Comparison of ENCODE assay signal across 34 cellular contexts in genomic region chr10:29424017-29424416, GRCh38.
"Had no signal": no experiment of that assay in that cellular context is flagged by ENCODE, and none has a peak within 500 bp of the region (broad histone marks: within the 10 kb centered on the region; RNA-seq: fewer than 3 reads in every experiment).

No MANE protein-coding gene starts in this region.

- H3K4me1 ChIP-seq: breast epithelium had no signal

- H3K4me3 ChIP-seq: adrenal gland, body of pancreas, breast epithelium had no signal

- H3K9me3 ChIP-seq: adrenal gland, body of pancreas, breast epithelium had no signal

- H3K27me3 ChIP-seq: adrenal gland, body of pancreas, brain microvascular endothelial cell, breast epithelium had no signal

- H3K27ac ChIP-seq: adrenal gland, body of pancreas, brain microvascular endothelial cell, breast epithelium, VCaP had no signal

- FAIRE-seq: astrocyte, TTC549 had no signal

- DNase-seq: activated B cell treated with CpG ODN at 0.5 μM for 24 hours; activated CD4-positive, alpha-beta memory T cell treated with anti-CD3 and anti-CD28 coated beads for 36 hours; activated CD4-positive, alpha-beta T cell treated with anti-CD3 and anti-CD28 coated beads for 4 hours; activated CD4-positive, alpha-beta T cell treated with anti-CD3 and anti-CD28 coated beads, Interleukin-2, amount 10 ng/mL, durations not matched to agents 24 days and 14 days; activated CD4-positive, alpha-beta T cell treated with anti-CD3 and anti-CD28 coated beads, Interleukin-2, amount 50 U/mL, for 1 hour; activated CD4-positive, alpha-beta T cell treated with anti-CD3 and anti-CD28 coated beads, Interleukin-2, amount 50 U/mL, for 4 hours; activated CD4-positive, CD25-positive, alpha-beta regulatory T cell treated with anti-CD3 and anti-CD28 coated beads, Interleukin-2, amount 50 U/mL, for 72 hours; activated CD8-positive, alpha-beta memory T cell treated with anti-CD3 and anti-CD28 coated beads, Interleukin-2, amount 50 U/mL, for 4 hours; activated CD8-positive, alpha-beta T cell treated with anti-CD3 and anti-CD28 coated beads for 36 hours; activated effector memory CD4-positive, alpha-beta T cell treated with anti-CD3 and anti-CD28 coated beads, Interleukin-2, amount 50 U/mL, for 16 hours; activated gamma-delta T cell treated with Interleukin-2 at 50 U/mL for 16 hours; activated naive CD4-positive, alpha-beta T cell; activated naive CD4-positive, alpha-beta T cell treated with anti-CD3 and anti-CD28 coated beads for 36 hours; activated naive CD4-positive, alpha-beta T cell treated with anti-CD3 and anti-CD28 coated beads, Interleukin-2, amount 50 U/mL, for 16 hours; activated naive CD8-positive, alpha-beta T cell treated with anti-CD3 and anti-CD28 coated beads for 36 hours; activated T-cell treated with anti-CD3 and anti-CD28 coated beads for 4 hours; activated T-cell treated with anti-CD3 and anti-CD28 coated beads, Interleukin-2, amount 50 U/mL, for 1 hour; activated T-cell treated with anti-CD3 and anti-CD28 coated beads, Interleukin-2, amount 50 U/mL, for 4 hours; activated T-cell treated with anti-CD3 and anti-CD28 coated beads, Interleukin-2, amount 50 U/mL, for 72 hours; adrenal gland; amniotic stem cell; aorta; body of pancreas; brain microvascular endothelial cell; central memory CD4-positive, alpha-beta T cell; T-helper 1 cell; T-helper 2 cell; T-helper 9 cell had no signal

- H3K36me3 ChIP-seq: breast epithelium had no signal

- ATAC-seq: activated CD8-positive, alpha-beta T cell treated with anti-CD3 and anti-CD28 coated beads for 36 hours; activated naive CD4-positive, alpha-beta T cell treated with anti-CD3 and anti-CD28 coated beads, Interleukin-2, amount 50 U/mL, for 72 hours; activated T-cell treated with anti-CD3 and anti-CD28 coated beads, Interleukin-2, amount 50 U/mL, for 4 hours; activated T-cell treated with anti-CD3 and anti-CD28 coated beads, Interleukin-2, amount 50 U/mL, for 72 hours; activated T-helper 17 cell treated with anti-CD3 and anti-CD28 coated beads, Interleukin-2, amount 50 U/mL, for 72 hours; body of pancreas had no signal
